40 cellular contexts compared by ENCODE assay signal in genomic region chr12:1007994-1008393, GRCh38.
"Had no signal": no experiment of that assay in that cellular context is flagged by ENCODE, and none has a peak within 500 bp of the region (broad histone marks: within the 10 kb centered on the region; RNA-seq: fewer than 3 reads in every experiment).

No MANE protein-coding gene starts in this region.

- H3K4me3 ChIP-seq: Peyer's patch, SJSA1 had no signal

- H3K9me3 ChIP-seq: Peyer's patch, SJSA1 had no signal

- H3K27me3 Mint-ChIP-seq: activated B cell treated with CpG ODN at 0.5 μM for 24 hours; activated CD4-positive, alpha-beta memory T cell treated with anti-CD3 and anti-CD28 coated beads, Interleukin-2, amount 10 ng/mL, durations not matched to agents 7 days and 5 days; activated CD8-positive, alpha-beta memory T cell treated with anti-CD3 and anti-CD28 coated beads, Interleukin-2, amount 10 ng/mL, durations not matched to agents 7 days and 5 days; activated naive CD4-positive, alpha-beta T cell treated with anti-CD3 and anti-CD28 coated beads, Interleukin-2, amount 10 ng/mL, durations not matched to agents 7 days and 5 days; activated naive CD8-positive, alpha-beta T cell; activated naive CD8-positive, alpha-beta T cell treated with anti-CD3 and anti-CD28 coated beads, Interleukin-2, amount 50 U/mL, for 24 hours; brain; T-cell; T-helper 17 cell had no signal

- H3K4me1 Mint-ChIP-seq: activated B cell treated with CpG ODN at 0.5 μM for 24 hours; activated CD4-positive, alpha-beta memory T cell treated with anti-CD3 and anti-CD28 coated beads, Interleukin-2, amount 10 ng/mL, durations not matched to agents 7 days and 5 days; activated CD8-positive, alpha-beta memory T cell treated with anti-CD3 and anti-CD28 coated beads, Interleukin-2, amount 10 ng/mL, durations not matched to agents 7 days and 5 days; activated naive CD4-positive, alpha-beta T cell treated with anti-CD3 and anti-CD28 coated beads, Interleukin-2, amount 10 ng/mL, durations not matched to agents 7 days and 5 days; activated naive CD8-positive, alpha-beta T cell treated with anti-CD3 and anti-CD28 coated beads, Interleukin-2, amount 50 U/mL, for 24 hours had no signal

- H3K36me3 Mint-ChIP-seq: activated naive CD8-positive, alpha-beta T cell; T-cell had no signal

- H3K27me3 ChIP-seq: Peyer's patch, SJSA1 had no signal

- H3K9me3 Mint-ChIP-seq: activated B cell treated with CpG ODN at 0.5 μM for 24 hours; activated CD4-positive, alpha-beta memory T cell treated with anti-CD3 and anti-CD28 coated beads, Interleukin-2, amount 10 ng/mL, durations not matched to agents 7 days and 5 days; activated naive CD4-positive, alpha-beta T cell treated with anti-CD3 and anti-CD28 coated beads, Interleukin-2, amount 10 ng/mL, durations not matched to agents 7 days and 5 days; activated naive CD8-positive, alpha-beta T cell treated with anti-CD3 and anti-CD28 coated beads, Interleukin-2, amount 50 U/mL, for 24 hours; brain; T-cell had no signal

- H3K4me3 Mint-ChIP-seq: activated B cell treated with CpG ODN at 0.5 μM for 24 hours; activated CD4-positive, alpha-beta memory T cell treated with anti-CD3 and anti-CD28 coated beads, Interleukin-2, amount 10 ng/mL, durations not matched to agents 7 days and 5 days; activated CD8-positive, alpha-beta memory T cell treated with anti-CD3 and anti-CD28 coated beads, Interleukin-2, amount 10 ng/mL, durations not matched to agents 7 days and 5 days; activated naive CD4-positive, alpha-beta T cell treated with anti-CD3 and anti-CD28 coated beads, Interleukin-2, amount 10 ng/mL, durations not matched to agents 7 days and 5 days; activated naive CD8-positive, alpha-beta T cell; activated naive CD8-positive, alpha-beta T cell treated with anti-CD3 and anti-CD28 coated beads, Interleukin-2, amount 50 U/mL, for 24 hours; brain; T-cell; T-helper 17 cell had no signal

- H3K27ac ChIP-seq: KMS-11, Peyer's patch, SJSA1, VCaP had no signal

- H3K9ac ChIP-seq: KMS-11 had no signal

- H3K36me3 ChIP-seq: Peyer's patch had no signal

- H3K4me2 ChIP-seq: KMS-11 had no signal

- FAIRE-seq: bronchial epithelial cell had no signal

- ATAC-seq: activated CD8-positive, alpha-beta memory T cell treated with anti-CD3 and anti-CD28 coated beads, Interleukin-2, amount 10 ng/mL, durations not matched to agents 7 days and 5 days; activated naive CD8-positive, alpha-beta T cell treated with anti-CD3 and anti-CD28 coated beads, Interleukin-2, amount 50 U/mL, for 24 hours; PC-3; SK-N-SH treated with all-trans-retinoic acid at 6 μM for 48 hours; T-cell; T-helper 17 cell had no signal

- H3K4me1 ChIP-seq: Peyer's patch, SJSA1 had no signal

- H3K27ac Mint-ChIP-seq: activated B cell treated with CpG ODN at 0.5 μM for 24 hours; activated CD4-positive, alpha-beta memory T cell treated with anti-CD3 and anti-CD28 coated beads, Interleukin-2, amount 10 ng/mL, durations not matched to agents 7 days and 5 days; activated CD8-positive, alpha-beta memory T cell treated with anti-CD3 and anti-CD28 coated beads, Interleukin-2, amount 10 ng/mL, durations not matched to agents 7 days and 5 days; activated naive CD4-positive, alpha-beta T cell treated with anti-CD3 and anti-CD28 coated beads, Interleukin-2, amount 10 ng/mL, durations not matched to agents 7 days and 5 days; activated naive CD8-positive, alpha-beta T cell; activated naive CD8-positive, alpha-beta T cell treated with anti-CD3 and anti-CD28 coated beads, Interleukin-2, amount 50 U/mL, for 24 hours; brain; T-cell had no signal

- DNase-seq: activated B cell treated with CpG ODN at 0.5 μM for 24 hours; activated CD4-positive, alpha-beta memory T cell treated with anti-CD3 and anti-CD28 coated beads, Interleukin-2, amount 10 ng/mL, durations not matched to agents 7 days and 5 days; activated CD4-positive, alpha-beta T cell treated with anti-CD3 and anti-CD28 coated beads for 1 hour; activated CD4-positive, alpha-beta T cell treated with anti-CD3 and anti-CD28 coated beads for 48 hours; activated CD8-positive, alpha-beta memory T cell treated with anti-CD3 and anti-CD28 coated beads for 24 hours; activated CD8-positive, alpha-beta memory T cell treated with anti-CD3 and anti-CD28 coated beads, Interleukin-2, amount 10 ng/mL, durations not matched to agents 7 days and 5 days; activated CD8-positive, alpha-beta memory T cell treated with anti-CD3 and anti-CD28 coated beads, Interleukin-2, amount 50 U/mL, for 48 hours; activated effector memory CD4-positive, alpha-beta T cell treated with Interleukin-2 at 50 U/mL for 16 hours; activated naive CD4-positive, alpha-beta T cell treated with anti-CD3 and anti-CD28 coated beads, Interleukin-2, amount 10 ng/mL, durations not matched to agents 7 days and 5 days; activated naive CD8-positive, alpha-beta T cell treated with anti-CD3 and anti-CD28 coated beads, Interleukin-2, amount 50 U/mL, for 24 hours; activated T-cell treated with anti-CD3 and anti-CD28 coated beads, Interleukin-2, amount 50 U/mL, for 48 hours; anterior cingulate cortex; caudate nucleus; cerebellar nuclear complex; MM.1S; MV-4-11; NCI-H1092; NCI-H1436 treated with DMSO at 0.1 percent for 48 hours; NCI-H1694 treated with DMSO at 0.1 percent for 48 hours; NCI-H2029; NCI-H2171; NCI-H226; NCI-H446 treated with DMSO at 0.1 percent for 48 hours; NCI-H524; NCI-H69; NK-92 treated with Interleukin-12 subunit alpha and Interleukin-12 subunit beta, amount 100 ng/mL, for 24 hours; PC-3; Peyer's patch; RPMI8226; SHP77 treated with DMSO at 0.1 percent for 48 hours; T-cell; T-helper 17 cell; T-helper 9 cell had no signal
